Comparison of ENCODE assay signal across 24 cellular contexts in the genomic region with DNA sequence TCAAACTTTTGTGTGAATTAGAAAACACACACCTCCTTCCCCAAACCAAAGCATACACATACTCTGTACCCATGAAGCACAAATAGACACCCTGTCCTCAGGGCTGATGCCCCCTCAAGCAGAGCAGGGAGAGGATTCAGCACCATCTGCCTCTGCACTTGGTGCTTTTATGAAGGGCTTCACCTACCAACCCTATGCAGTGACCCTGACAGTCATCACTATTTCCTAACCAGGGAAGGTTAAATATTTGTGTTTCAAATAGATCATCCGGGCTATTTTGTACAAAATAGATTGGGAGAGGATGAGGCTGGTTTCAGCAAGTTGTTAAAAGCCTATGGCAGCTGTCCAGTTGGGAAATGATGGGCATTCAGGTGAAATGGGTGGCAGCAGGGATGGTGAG.
"Had no signal": no experiment of that assay in that cellular context is flagged by ENCODE, and none has a peak within 500 bp of the region (broad histone marks: within the 10 kb centered on the region; RNA-seq: fewer than 3 reads in every experiment).

No MANE protein-coding gene starts in this region.

- FAIRE-seq: colon, endothelial cell of umbilical vein, islet of Langerhans, keratinocyte had no signal

- H3K4me3 ChIP-seq: coronary artery, dorsolateral prefrontal cortex, esophagus squamous epithelium, gastrocnemius medialis, heart right ventricle, left ventricle myocardium inferior, lower lobe of right lung, mucosa of descending colon had no signal

- H3K27ac Mint-ChIP-seq: mesothelial cell of epicardium, naive B cell had no signal

- H3K4me1 Mint-ChIP-seq: naive B cell had no signal

- H3K27me3 ChIP-seq: dorsolateral prefrontal cortex, gastrocnemius medialis had no signal

- H3K36me3 ChIP-seq: esophagus squamous epithelium, gastrocnemius medialis, heart right ventricle, left ventricle myocardium inferior, lower lobe of right lung had no signal

- H3K4me3 Mint-ChIP-seq: mesothelial cell of epicardium, naive B cell had no signal

- DNase-seq: dermis blood vessel endothelial cell; dorsolateral prefrontal cortex; effector CD4-positive, alpha-beta T cell; effector memory CD4-positive, alpha-beta T cell; esophagus squamous epithelium; foreskin fibroblast; foreskin melanocyte; gastrocnemius medialis; glutamatergic neuron; head of caudate nucleus; heart right ventricle; hippocampal formation; left cardiac atrium; left ventricle myocardium inferior; lower lobe of right lung; mesenchymal stem cell; mucosa of descending colon; naive B cell had no signal

- H3K27ac ChIP-seq: coronary artery, dorsolateral prefrontal cortex, esophagus squamous epithelium, gastrocnemius medialis, heart right ventricle, left ventricle myocardium inferior, lower lobe of right lung had no signal

- ATAC-seq: gastrocnemius medialis, heart right ventricle, left cardiac atrium, lower lobe of right lung, mucosa of descending colon had no signal

- H3K36me3 Mint-ChIP-seq: mesothelial cell of epicardium, naive B cell had no signal

- H3K4me1 ChIP-seq: esophagus squamous epithelium, gastrocnemius medialis, heart right ventricle, left ventricle myocardium inferior, lower lobe of right lung had no signal

- H3K9me3 ChIP-seq: esophagus squamous epithelium, gastrocnemius medialis, left ventricle myocardium inferior, lower lobe of right lung, mucosa of descending colon had no signal
